Comparison of ENCODE assay signal across 20 cellular contexts in genomic region chr12:51766067-51766466, GRCh38.
DNase-seq lines count a peak whose midpoint lies in the region; ATAC-seq, FAIRE-seq and TF ChIP-seq lines count a peak whose summit lies in the region.
"Had no signal": no experiment of that assay in that cellular context is flagged by ENCODE, and none has a peak within 500 bp of the region (broad histone marks: within the 10 kb centered on the region; RNA-seq: fewer than 3 reads in every experiment).

No MANE protein-coding gene starts in this region.

- no peak overlapping the region for H4K5ac ChIP-seq in IMR-90 (ENCODE audit: low read depth, low read length)

- intact Hi-C loops in IMR-90 (cut with micrococcal nuclease) = no loop called here
- intact Hi-C loops in K562 (cut with micrococcal nuclease) = no loop called here
- intact Hi-C loops in spleen (cut with DNase I; ENCODE audit: low total_unique reads) = no loop called here
- intact Hi-C loops in posterior vena cava (cut with DNase I) = no loop called here

- H3K79me2 ChIP-seq in K562 (ENCODE audit: control insufficient read depth, insufficient read depth, low read length) = no peaks in the 10 kb centered on the region

- FAIRE-seq in A549 (lab: Jason Lieb, UNC) (no peak), K562 (lab: Jason Lieb, UNC) (no peak)
- FAIRE-seq: G401.6, GM19239, H1 had no signal

- BruUV-seq in IMR-90 (replicated peaks; lab: Mats Ljungman, UMichigan) (no TSS peak), K562 (replicated peaks; lab: Mats Ljungman, UMichigan) (no TSS peak)

- H2AK9ac ChIP-seq in IMR-90 (replicated peaks; ENCODE audit: low read depth, low read length, poor library complexity) = no peak overlapping the region

- no peak overlapping the region for H3K23ac ChIP-seq in IMR-90 (ENCODE audit: low read depth, low read length)

- no peak overlapping the region for H2BK20ac ChIP-seq in IMR-90 (ENCODE audit: low read depth, low read length)

- H2AFZ ChIP-seq in IMR-90 (replicated peaks; ENCODE audit: low read length, poor library complexity) (no peak overlapping the region), K562 (ENCODE audit: low read depth, low read length) (no peak overlapping the region)
- H2AFZ ChIP-seq: GM23248 had no signal

- H4K20me1 ChIP-seq in IMR-90 (ENCODE audit: insufficient read depth, low read length) = peaks cover 4% of the 10 kb centered on the region; the same call in 1 of the 2 replicates
- H4K20me1 ChIP-seq in K562 (replicated peaks; ENCODE audit: control insufficient read depth, insufficient read depth, low read length) = no peaks in the 10 kb centered on the region

- H3K79me1 ChIP-seq in IMR-90 (ENCODE audit: low read depth in 1 of 2, low read length in 2 of 2) = 0 out of 4 replicates have a peak, but pooled peaks cover 0 to 3% of the 10 kb centered on the region in 2 experiments

- no peak overlapping the region for H2BK15ac ChIP-seq in IMR-90 (ENCODE audit: low read depth, low read length)

- H3K4me2 ChIP-seq in A549 = no peak overlapping the region
- no peak overlapping the region for H3K4me2 ChIP-seq in IMR-90 (ENCODE audit: low read depth, low read length)
- no peak overlapping the region for H3K4me2 ChIP-seq in K562 (ENCODE audit: insufficient read depth, low read length)

- TF ChIP-seq POLR2A in A549 (IDR thresholded peaks at IDR 0.05; ENCODE audit: low read length) = no peak
- no peak for TF ChIP-seq POLR2A in IMR-90 (IDR thresholded peaks at IDR 0.05; ENCODE audit: low read depth, low read length)
- TF ChIP-seq POLR2A in K562 (conservative IDR thresholded peaks at IDR 0.05) = no peak
- no peak for TF ChIP-seq POLR2A in spleen (IDR thresholded peaks at IDR 0.05)

- H3K4me1 Mint-ChIP-seq in neural crest cell = no peaks in the 10 kb centered on the region
- H3K4me1 Mint-ChIP-seq: CD4-positive, CD25-positive, alpha-beta regulatory T cell had no signal

- H3K27ac ChIP-seq in A549 = no peak overlapping the region
- no peak overlapping the region for H3K27ac ChIP-seq in IMR-90 (ENCODE audit: insufficient read depth, low read length)
- no peak overlapping the region for H3K27ac ChIP-seq in K562 (ENCODE audit: extremely low read depth, low read depth, low read length)
- no peak overlapping the region for H3K27ac ChIP-seq in spleen
- H3K27ac ChIP-seq: C4-2B, GM23248 had no signal

- TF ChIP-seq CTCF in A549 (IDR thresholded peaks at IDR 0.05) (no peak), IMR-90 (conservative IDR thresholded peaks at IDR 0.05; ENCODE audit: low read depth, low read length) (no peak), K562 (IDR thresholded peaks at IDR 0.05 in 2 of 3, conservative IDR thresholded peaks at IDR 0.05 in 1 of 3; ENCODE audit: insufficient read depth in 2 of 3, low read depth in 1 of 3, low read length in 3 of 3) (no peak), neural crest cell (conservative IDR thresholded peaks at IDR 0.05) (no peak), spleen (IDR thresholded peaks at IDR 0.05 in 8 of 11, conservative IDR thresholded peaks at IDR 0.05 in 3 of 11) (no peak)

- H3K27me3 Mint-ChIP-seq in neural crest cell (ENCODE audit: low read depth) = no peaks in the 10 kb centered on the region

- no peak overlapping the region for H3K14ac ChIP-seq in IMR-90 (replicated peaks; ENCODE audit: low read depth, low read length)

- peaks cover 10% of the 10 kb centered on the region for H3K36me3 ChIP-seq in IMR-90 (ENCODE audit: control insufficient read depth, insufficient read depth, low read length)
- H3K36me3 ChIP-seq in K562 (ENCODE audit: control insufficient read depth, insufficient read depth, low read length) = no peaks in the 10 kb centered on the region
- peaks cover 0 to 21% (median 0%) of the 10 kb centered on the region in 6 donors for H3K36me3 ChIP-seq in spleen

- H3K9me3 Mint-ChIP-seq in neural crest cell = no peaks in the 10 kb centered on the region
- H3K9me3 Mint-ChIP-seq: CD4-positive, CD25-positive, alpha-beta regulatory T cell; CD8-positive, alpha-beta T cell had no signal

- H3K56ac ChIP-seq in IMR-90 (ENCODE audit: extremely low read depth, insufficient read depth, low read length) = no peak overlapping the region

- H4K8ac ChIP-seq in IMR-90 (ENCODE audit: low read depth in 2 of 2, low read length in 2 of 2) = no peak overlapping the region

- H4K91ac ChIP-seq in IMR-90 (ENCODE audit: insufficient read depth, low read depth, low read length) = no peak overlapping the region

- no peak overlapping the region for H2BK120ac ChIP-seq in IMR-90 (ENCODE audit: low read depth, low read length)

- CTCF ChIA-PET in A549 (lab: Yijun Ruan, JAX) (interaction anchor here (1.8 kb wide), 1 partner anchor 10 kb away, joined by 6 read pairs; no protein-coding TSS in a partner anchor), IMR-90 (lab: Yijun Ruan, JAX) (no interaction called here), K562 (lab: Yijun Ruan, JAX; ENCODE audit: low intra/inter-chr PET ratio) (no interaction called here)

- H3K9me1 ChIP-seq in IMR-90 (ENCODE audit: insufficient read depth, low read length) (peaks cover 14% of the 10 kb centered on the region), K562 (ENCODE audit: control insufficient read depth, insufficient read depth, low read length) (no peaks in the 10 kb centered on the region)

- H3K18ac ChIP-seq in IMR-90 (ENCODE audit: low read depth, low read length) = no peak overlapping the region

- TF ChIP-seq RAD21 in A549 (conservative IDR thresholded peaks at IDR 0.05 in 1 of 2, IDR thresholded peaks at IDR 0.05 in 1 of 2) (no peak), IMR-90 (IDR thresholded peaks at IDR 0.05; ENCODE audit: low read length) (no peak), K562 (CRISPR knock-in tag; conservative IDR thresholded peaks at IDR 0.05 in 1 of 2, IDR thresholded peaks at IDR 0.05 in 1 of 2) (no peak)

- DNase-seq in A549 (ENCODE audit: low read depth in 1 of 2, low spot score in 1 of 2) (no peak), IMR-90 (no peak), K562 (ENCODE audit: extremely low read depth in 1 of 4, low spot score in 3 of 4) (no peak), neural crest cell (ENCODE audit: low read depth, low spot score) (no peak), spleen (no peak), posterior vena cava (ENCODE audit: low spot score) (no peak)
- DNase-seq in activated CD8-positive, alpha-beta memory T cell treated with anti-CD3 and anti-CD28 coated beads, Interleukin-2, amount 50 U/mL, for 48 hours = no peak
- DNase-seq: 8988T; Caco-2; CD4-positive, CD25-positive, alpha-beta regulatory T cell; CD8-positive, alpha-beta T cell; DMS153; DND-41; GM23248; H7; HCEC 1CT had no signal

- 84% methylated on average over 6 of the region's 6 CpGs for WGBS in A549 (ENCODE audit: missing lambda C conversion rate)
- WGBS in IMR-90 (ENCODE audit: extremely low coverage in 2 of 2, insufficient read length in 1 of 2), 2 experiments = no CpG with 5 or more reads among the region's 6 CpGs
- 0% methylated on average over 6 of the region's 6 CpGs for WGBS in K562 (ENCODE audit: insufficient coverage, low coverage, missing lambda C conversion rate)
- WGBS in spleen, 5 donors = 74 to 92% (median 88%) methylated on average over 6 of the region's 6 CpGs

- dilution Hi-C loops in IMR-90 (cut with HindIII; ENCODE audit: low sequenced_read_pairs, unreplicated experiment) = no loop called here

- H3K9ac ChIP-seq in IMR-90 (ENCODE audit: low read depth, low read length) (no peak overlapping the region), K562 (ENCODE audit: insufficient read depth in 1 of 2, low read depth in 2 of 2, low read length in 2 of 2) (no peak overlapping the region)
- H3K9ac ChIP-seq: GM23248 had no signal

- H3K27ac Mint-ChIP-seq in neural crest cell (ENCODE audit: unreplicated experiment) = peak overlapping the region; percentile 22
- H3K27ac Mint-ChIP-seq: CD4-positive, CD25-positive, alpha-beta regulatory T cell; CD8-positive, alpha-beta T cell had no signal

- no peaks in the 10 kb centered on the region for H3K9me3 ChIP-seq in A549
- H3K9me3 ChIP-seq in IMR-90 (ENCODE audit: control insufficient read depth, insufficient read depth, low read length) = no peaks in the 10 kb centered on the region
- no peaks in the 10 kb centered on the region for H3K9me3 ChIP-seq in K562 (replicated peaks; ENCODE audit: control insufficient read depth, insufficient read depth, low read depth, low read length)
- no peaks in the 10 kb centered on the region for H3K9me3 ChIP-seq in spleen
- H3K9me3 ChIP-seq: Caco-2 had no signal

- no peak for ATAC-seq in A549
- no peak for ATAC-seq in IMR-90 (ENCODE audit: low read depth)
- no peak for ATAC-seq in K562
- ATAC-seq: CD8-positive, alpha-beta T cell had no signal

- POLR2A ChIA-PET in A549 (lab: Yijun Ruan, JAX) = no interaction called here
- POLR2A ChIA-PET in IMR-90 (lab: Charles Lee; ENCODE audit: unreplicated experiment) = interaction anchor here (0.6 kb wide), 1 partner anchor 163 kb away, joined by 3 read pairs; no protein-coding TSS in a partner anchor
- POLR2A ChIA-PET in K562 (lab: Yijun Ruan, JAX) = no interaction called here

- in situ Hi-C loops in IMR-90 (cut with MboI; ENCODE audit: low sequenced_read_pairs) (no loop called here), K562 (cut with MboI) (no loop called here)

- H3K4me3 ChIP-seq in A549 = no peak overlapping the region
- H3K4me3 ChIP-seq in IMR-90 (ENCODE audit: insufficient read depth, low read depth, low read length) = no peak overlapping the region
- no peak overlapping the region for H3K4me3 ChIP-seq in K562
- H3K4me3 ChIP-seq in spleen = no peak overlapping the region
- H3K4me3 ChIP-seq: GM23248 had no signal

- peaks cover 9% of the 10 kb centered on the region for H3K36me3 Mint-ChIP-seq in neural crest cell (ENCODE audit: low read depth)
- H3K36me3 Mint-ChIP-seq: CD8-positive, alpha-beta T cell had no signal

- no peak overlapping the region for H3K4ac ChIP-seq in IMR-90 (ENCODE audit: low read depth, low read length)

- no peak overlapping the region for H2AK5ac ChIP-seq in IMR-90 (ENCODE audit: low read depth, low read length)

- no peak overlapping the region for H2BK5ac ChIP-seq in IMR-90 (ENCODE audit: low read depth, low read length, poor library complexity, severe bottlenecking)

- no peak for TF ChIP-seq EP300 in A549 (IDR thresholded peaks at IDR 0.05)
- TF ChIP-seq EP300 in K562 (IDR thresholded peaks at IDR 0.05; ENCODE audit: low read length) = no peak

- H3K4me3 Mint-ChIP-seq in neural crest cell = no peak overlapping the region
- H3K4me3 Mint-ChIP-seq: CD4-positive, CD25-positive, alpha-beta regulatory T cell; CD8-positive, alpha-beta T cell had no signal

- H3K27me3 ChIP-seq in IMR-90 (ENCODE audit: control insufficient read depth, insufficient read depth, low read length) = no peaks in the 10 kb centered on the region
- H3K27me3 ChIP-seq in K562 (ENCODE audit: control insufficient read depth in 2 of 2, insufficient read depth in 2 of 2, low read length in 2 of 2) = peaks cover 5 to 22% of the 10 kb centered on the region in 2 experiments
- H3K27me3 ChIP-seq in spleen (replicated peaks in 1 of 7) = no peaks in the 10 kb centered on the region

- H3K4me1 ChIP-seq in A549 (no peaks in the 10 kb centered on the region), IMR-90 (ENCODE audit: control insufficient read depth, insufficient read depth, low read length) (peaks cover 4% of the 10 kb centered on the region), K562 (replicated peaks in 1 of 2; ENCODE audit: control insufficient read depth in 2 of 2, insufficient read depth in 2 of 2, low read length in 2 of 2) (no peaks in the 10 kb centered on the region), spleen (no peaks in the 10 kb centered on the region)
- H3K4me1 ChIP-seq: Caco-2 had no signal

TF ChIP-seq in K562, 482 proteins besides CTCF, POLR2A, EP300 and RAD21 (continues in another document):
- no peak for TF ChIP-seq ZNF23 (CRISPR knock-in tag; IDR thresholded peaks at IDR 0.05)

Comparison
In these comparisons a context has a peak if more than half of its experiments do, and no peak if none do; other contexts are left out.
1. Of the 35 proteins assayed by ChIP-seq in both K562 and A549: peak only in K562: none; only in A549: none; in both: MAFK; in neither: 34.